25 cellular contexts compared by ENCODE assay signal in the genomic region with DNA sequence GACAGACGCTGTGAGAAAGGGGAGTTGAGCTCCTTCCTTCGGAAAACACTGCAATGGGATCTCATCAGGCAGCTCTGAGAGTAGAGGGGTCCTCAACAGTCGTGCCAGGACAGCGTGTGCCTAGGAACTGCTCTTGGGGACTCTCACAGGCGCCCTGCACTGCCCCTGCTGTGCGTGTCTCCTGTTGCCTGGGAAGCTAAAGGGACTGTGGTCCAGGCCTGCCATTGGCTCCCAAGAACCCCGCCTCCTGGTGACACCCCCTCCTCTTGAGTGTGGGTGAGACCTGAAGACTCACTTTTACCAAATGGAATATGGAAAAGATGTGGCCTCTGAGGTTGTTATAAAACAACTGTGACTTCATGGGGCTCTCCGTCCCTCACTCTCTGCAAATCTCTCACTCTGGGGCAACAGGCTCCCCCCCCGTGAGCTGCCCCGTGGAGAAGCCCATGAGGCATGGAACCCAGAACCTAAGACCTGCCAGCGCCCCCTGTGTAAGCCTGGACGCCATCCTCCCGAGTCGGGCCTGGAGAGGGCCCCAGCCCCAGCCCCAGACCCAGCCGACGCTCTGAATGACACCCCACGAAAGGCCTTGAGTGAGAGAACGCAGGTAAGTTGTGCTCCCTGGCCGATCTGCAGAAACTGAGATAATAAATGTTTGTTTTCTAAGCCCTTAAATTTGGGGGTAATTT.
"Had no signal": no experiment of that assay in that cellular context is flagged by ENCODE, and none has a peak within 500 bp of the region (broad histone marks: within the 10 kb centered on the region; RNA-seq: fewer than 3 reads in every experiment).

No MANE protein-coding gene starts in this region.

- H3K27me3 ChIP-seq: gastroesophageal sphincter, neutrophil, pancreas, upper lobe of left lung had no signal

- H3K9me3 ChIP-seq: gastroesophageal sphincter, neutrophil, pancreas, psoas muscle, upper lobe of left lung had no signal

- DNase-seq: activated B cell treated with CpG ODN at 0.5 μM for 24 hours; activated CD4-positive, alpha-beta T cell treated with anti-CD3 and anti-CD28 coated beads, Interleukin-2, amount 10 ng/mL, durations not matched to agents 7 days and 5 days; activated CD8-positive, alpha-beta memory T cell treated with anti-CD3 and anti-CD28 coated beads, Interleukin-2, amount 50 U/mL, for 48 hours; activated naive CD4-positive, alpha-beta T cell treated with Interleukin-2 at 50 U/mL for 16 hours; activated naive CD8-positive, alpha-beta T cell treated with anti-CD3 and anti-CD28 coated beads, Interleukin-2, amount 10 ng/mL, durations not matched to agents 7 days and 5 days; activated T-cell treated with anti-CD3 and anti-CD28 coated beads, Interleukin-2, amount 50 U/mL, for 4 hours; amygdala; cerebellar nuclear complex; cortex of kidney; head of caudate nucleus; hypothalamus; islet precursor cell; left cardiac atrium; pancreas; psoas muscle; right cardiac atrium; stimulated activated CD4-positive, alpha-beta T cell treated with anti-CD3 and anti-CD28 coated beads, Interleukin-12 subunit alpha, Interleukin-12 subunit beta, amount 100 ng/mL, for 4 hours; stimulated activated CD8-positive, alpha-beta memory T cell treated with anti-CD3 and anti-CD28 coated beads, Interleukin-4, amount 100 ng/mL, for 48 hours; stimulated activated naive B cell treated with anti-CD40 and anti-IgM and Interleukin-4, amounts not matched to agents 10 μg/mL and 1 μg/mL and 100 μg/mL, for 72 hours; T1000; upper lobe of left lung had no signal

- ATAC-seq: gastroesophageal sphincter, left cardiac atrium, pancreas, psoas muscle, right cardiac atrium had no signal

- FAIRE-seq: bronchial epithelial cell, pancreas had no signal

- H3K4me3 ChIP-seq: gastroesophageal sphincter, pancreas, psoas muscle, upper lobe of left lung had no signal

- H3K4me1 ChIP-seq: gastroesophageal sphincter, pancreas, psoas muscle, upper lobe of left lung had no signal

- H3K27ac ChIP-seq: epithelial cell of prostate, gastroesophageal sphincter, neutrophil, pancreas, psoas muscle, upper lobe of left lung had no signal

- H3K36me3 ChIP-seq: gastroesophageal sphincter, neutrophil, pancreas, upper lobe of left lung had no signal
